8 cellular contexts compared by ENCODE assay signal in the genomic region with DNA sequence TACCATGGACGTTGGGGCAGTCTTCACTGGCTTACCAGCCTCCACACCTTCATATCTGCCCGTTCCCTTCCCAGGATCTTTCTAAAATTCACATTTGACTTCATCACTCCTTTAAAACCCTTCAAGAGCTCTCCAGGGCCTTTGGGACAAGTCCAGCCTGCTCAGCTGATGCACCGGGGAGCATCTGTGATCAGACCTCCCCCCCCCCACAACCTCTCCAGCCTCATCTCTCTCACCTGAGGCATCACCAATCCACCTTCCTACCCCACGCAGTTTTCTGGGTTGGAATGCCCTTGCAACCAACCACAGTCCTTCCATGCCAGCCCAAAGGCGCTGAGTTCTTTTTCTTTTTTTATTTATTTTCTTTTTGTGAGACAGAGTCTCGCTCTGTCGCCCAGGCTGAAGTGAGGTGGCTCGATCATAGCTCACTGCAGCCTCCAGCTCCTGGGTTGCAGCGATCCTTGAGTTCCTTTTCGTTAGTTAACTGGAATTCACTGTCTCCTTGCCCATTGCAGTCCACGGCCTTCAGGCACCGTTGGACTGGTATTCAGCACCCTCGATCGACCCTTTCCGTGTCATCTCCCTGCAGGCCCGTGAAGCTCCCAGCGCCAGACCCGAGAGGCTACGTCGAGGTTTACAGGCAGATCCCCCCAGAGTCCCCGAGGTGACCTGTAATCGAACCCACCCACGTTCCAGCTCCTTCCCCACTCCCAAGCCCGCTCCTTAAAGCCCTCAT. TPM values are rescaled to one million over a fixed set of nuclear protein-coding genes. Genes with fewer than 3 reads are reported as not detected.
A peak's percentile ranks its signal among the peaks of the same experiment; 100 is the strongest.
DNase-seq lines count a peak whose midpoint lies in the region; ATAC-seq and TF ChIP-seq lines count a peak whose summit lies in the region.

No MANE protein-coding gene starts in this region.

- H3K9me3 Mint-ChIP-seq in activated naive CD4-positive, alpha-beta T cell treated with anti-CD3 and anti-CD28 coated beads, Interleukin-2, amount 10 ng/mL, durations not matched to agents 7 days and 5 days, result no peaks in the 10 kb centered on the region
- H3K9me3 Mint-ChIP-seq in T-cell (no peaks in the 10 kb centered on the region), neural crest cell (no peaks in the 10 kb centered on the region)

- ATAC-seq in T-cell (replicated peaks in 1 of 4) (no peak), GM19467 (IDR thresholded peaks at IDR 0.05; ENCODE audit: unreplicated experiment) (no peak), omental fat pad (ENCODE audit: low FRiP score) (no peak)

- no peak for TF ChIP-seq CTCF in neural crest cell (conservative IDR thresholded peaks at IDR 0.05)
- TF ChIP-seq CTCF in omental fat pad (IDR thresholded peaks at IDR 0.05), result no peak

- H3K36me3 Mint-ChIP-seq in activated naive CD4-positive, alpha-beta T cell treated with anti-CD3 and anti-CD28 coated beads, Interleukin-2, amount 10 ng/mL, durations not matched to agents 7 days and 5 days, result peaks cover 9% of the 10 kb centered on the region
- H3K36me3 Mint-ChIP-seq in T-cell, result no peaks in the 10 kb centered on the region
- peaks cover 3% of the 10 kb centered on the region for H3K36me3 Mint-ChIP-seq in neural crest cell (ENCODE audit: low read depth)

- DNase-seq in activated naive CD4-positive, alpha-beta T cell treated with anti-CD3 and anti-CD28 coated beads, Interleukin-2, amount 10 ng/mL, durations not matched to agents 7 days and 5 days, result peak; percentile 31
- no peak for DNase-seq in activated naive CD4-positive, alpha-beta T cell treated with anti-CD3 and anti-CD28 coated beads, Interleukin-2, amount 50 U/mL, for 16 hours
- DNase-seq in T-cell (peak in 1 of 34 experiments; percentile 4), fibroblast of gingiva (ENCODE audit: low read depth) (peak; percentile 15), neural crest cell (ENCODE audit: low read depth, low spot score) (no peak), omental fat pad (ENCODE audit: low spot score) (no peak)
- DNase-seq in activated effector memory CD4-positive, alpha-beta T cell treated with Interleukin-2 at 50 U/mL for 16 hours, result no peak

- no peaks in the 10 kb centered on the region for H3K27me3 Mint-ChIP-seq in activated naive CD4-positive, alpha-beta T cell treated with anti-CD3 and anti-CD28 coated beads, Interleukin-2, amount 10 ng/mL, durations not matched to agents 7 days and 5 days
- H3K27me3 Mint-ChIP-seq in T-cell (no peaks in the 10 kb centered on the region), neural crest cell (ENCODE audit: low read depth) (no peaks in the 10 kb centered on the region)

- CTCF ChIA-PET in activated naive CD4-positive, alpha-beta T cell treated with anti-CD3 and anti-CD28 coated beads, Interleukin-2, amount 10 ng/mL, durations not matched to agents 7 days and 5 days (lab: Charles Lee), result interaction anchor here (1.0 kb wide), 1 partner anchor 60 kb away, joined by 4 read pairs; no protein-coding TSS in a partner anchor
- CTCF ChIA-PET in T-cell (lab: Charles Lee), result interaction anchor here (0.7 to 1.3 kb wide), 6 partner anchors 14 to 101 kb away, joined by 3 to 5 read pairs (median 3); no protein-coding TSS in a partner anchor

- H3K4me1 Mint-ChIP-seq in activated naive CD4-positive, alpha-beta T cell treated with anti-CD3 and anti-CD28 coated beads, Interleukin-2, amount 10 ng/mL, durations not matched to agents 7 days and 5 days, result peaks cover 35% of the 10 kb centered on the region
- H3K4me1 Mint-ChIP-seq in T-cell (peaks cover 34 to 40% (median 37%) of the 10 kb centered on the region in 3 donors), neural crest cell (peaks cover 24% of the 10 kb centered on the region)

- POLR2A ChIA-PET in T-cell (lab: Charles Lee), result no interaction called here

- H3K4me3 Mint-ChIP-seq in activated naive CD4-positive, alpha-beta T cell treated with anti-CD3 and anti-CD28 coated beads, Interleukin-2, amount 10 ng/mL, durations not matched to agents 7 days and 5 days, result peak overlapping the region; percentile 95
- H3K4me3 Mint-ChIP-seq in T-cell (peak overlapping the region; percentile 89 to 90 (median 89)), neural crest cell (peak overlapping the region; percentile 97)

- peak overlapping the region; percentile 47 for H3K27ac Mint-ChIP-seq in activated naive CD4-positive, alpha-beta T cell treated with anti-CD3 and anti-CD28 coated beads, Interleukin-2, amount 10 ng/mL, durations not matched to agents 7 days and 5 days
- H3K27ac Mint-ChIP-seq in T-cell, result peak overlapping the region; percentile 63 to 87
- peak overlapping the region; percentile 84 for H3K27ac Mint-ChIP-seq in neural crest cell (ENCODE audit: unreplicated experiment)

RNA-seq across cellular contexts. Expression of gene ALKBH4, which starts 0.7 kb away (rescaled TPM):
- total RNA-seq in T-cell (10 to 100 TPM in 3 of 5 donors, 1 to 10 TPM in 2; 5.6 to 13.5 (median 12.2) TPM), neural crest cell (16.9 and 20.6 TPM in 2 replicates), omental fat pad (10 to 100 TPM in 2 of 4 donors, 1 to 10 TPM in 2; 7.9 to 12.6 (median 9.7) TPM)

RNA-seq across cellular contexts. Expression of gene LRWD1, which starts 0.8 kb away (rescaled TPM):
- 10 to 100 TPM; 14.0 to 29.0 (median 23.9) TPM for total RNA-seq in T-cell
- total RNA-seq in neural crest cell, result 36.7 and 43.2 TPM in 2 replicates
- 10 to 100 TPM in 3 of 4 donors, 1 to 10 TPM in 1; 9.8 to 19.3 (median 11.4) TPM for total RNA-seq in omental fat pad

RNA-seq across cellular contexts. Expression of gene POLR2J, which starts 14.7 kb away (rescaled TPM):
- total RNA-seq in T-cell (10 to 100 TPM; 35.2 to 53.7 (median 42.3) TPM), neural crest cell (61.1 and 62.1 TPM in 2 replicates), omental fat pad (10 to 100 TPM; 15.4 to 26.6 (median 18.3) TPM)

RNA-seq across cellular contexts. Expression of gene ORAI2, which starts 30.6 kb away (rescaled TPM):
- 10 to 100 TPM; 23.0 to 47.5 (median 37.8) TPM for total RNA-seq in T-cell
- 48.5 and 51.3 TPM in 2 replicates for total RNA-seq in neural crest cell
- total RNA-seq in omental fat pad, result 10 to 100 TPM; 11.4 to 31.6 (median 26.6) TPM

RNA-seq across cellular contexts. Expression of gene RASA4B, which starts 53.6 kb away (rescaled TPM):
- total RNA-seq in T-cell, result 10 to 100 TPM; 18.3 to 57.0 (median 43.0) TPM
- total RNA-seq in neural crest cell, result 4.5 and 7.2 TPM in 2 replicates
- 1 to 10 TPM; 5.0 to 9.1 (median 6.7) TPM for total RNA-seq in omental fat pad

Comparison
In these comparisons a context has a peak if more than half of its experiments do, and no peak if none do; other contexts are left out.
1. DNase-seq: peak in activated naive CD4-positive, alpha-beta T cell treated with anti-CD3 and anti-CD28 coated beads, Interleukin-2, amount 10 ng/mL, durations not matched to agents 7 days and 5 days (single experiment) and fibroblast of gingiva (single experiment); none in activated naive CD4-positive, alpha-beta T cell treated with anti-CD3 and anti-CD28 coated beads, Interleukin-2, amount 50 U/mL, for 16 hours (single experiment), neural crest cell (single experiment), activated effector memory CD4-positive, alpha-beta T cell treated with Interleukin-2 at 50 U/mL for 16 hours (single experiment) and omental fat pad (single experiment).
2. Peak in every context shown above with its lines, with median percentiles within 50 percentile points of each other: H3K27ac Mint-ChIP-seq and H3K4me3 Mint-ChIP-seq.